In genomic region chr17:28725660-28726395, GRCh38 we compare ENCODE assay signal across 8 cellular contexts.
A peak's percentile ranks its signal among the peaks of the same experiment; 100 is the strongest.
DNase-seq lines count a peak whose midpoint lies in the region; ATAC-seq and TF ChIP-seq lines count a peak whose summit lies in the region.

TLCD1 (minus strand) TSS chr17:28726233; CDS start chr17:28726097, 136 bp downstream.

- H3K4me3 ChIP-seq in OCI-LY3 (ENCODE audit: low read length) (peak within 1 kb of the TSS; percentile 93), fibroblast of pulmonary artery (replicated peaks; ENCODE audit: low read depth, low read length) (peak within 1 kb of the TSS; percentile 70), neutrophil (ENCODE audit: low read depth in 1 of 2, low read length in 1 of 2) (peak within 1 kb of the TSS; percentile 63 to 87)

- H3K27ac ChIP-seq in OCI-LY3 (ENCODE audit: low read length) (peak within 1 kb of the TSS; percentile 100), neutrophil (peak within 1 kb of the TSS; percentile 45)

- H2AFZ ChIP-seq in OCI-LY3 (ENCODE audit: low read depth, low read length) = no peak within 1 kb of the TSS

- H3K9ac ChIP-seq in OCI-LY3 (ENCODE audit: low read length) = peak within 1 kb of the TSS; percentile 100

- TF ChIP-seq CTCF in OCI-LY3 (IDR thresholded peaks at IDR 0.05; ENCODE audit: low read depth, low read length) (no peak), fibroblast of pulmonary artery (IDR thresholded peaks at IDR 0.05; ENCODE audit: low read length, missing control alignments) (no peak), neutrophil (IDR thresholded peaks at IDR 0.05) (no peak)

- H3K27me3 ChIP-seq in OCI-LY3 (ENCODE audit: low read depth, low read length) (no peaks in the 10 kb centered on the region), neutrophil (peaks cover 21% of the 10 kb centered on the region)

- H3K4me1 ChIP-seq in OCI-LY3 (ENCODE audit: low read length) (peaks cover 59% of the 10 kb centered on the region), neutrophil (ENCODE audit: control insufficient read depth in 1 of 2, insufficient read depth in 1 of 2, low read depth in 1 of 2, low read length in 1 of 2) (peaks cover 40 to 41% of the 10 kb centered on the region in 2 experiments)

- peaks cover 38% of the 10 kb centered on the region for H3K36me3 ChIP-seq in OCI-LY3 (replicated peaks; ENCODE audit: low read depth, low read length)
- peaks cover 22% of the 10 kb centered on the region for H3K36me3 ChIP-seq in neutrophil

- DNase-seq in DMS53 (lab: John Stamatoyannopoulos, UW) = peak; percentile 92
- no peak for DNase-seq in DMS53 treated with DMSO at 0.1 percent for 48 hours (lab: John Stamatoyannopoulos, UW; ENCODE audit: unreplicated experiment)
- peak; percentile 84 for DNase-seq in HuH-7 (ENCODE audit: low spot score)
- peak; percentile 55 for DNase-seq in activated gamma-delta T cell (lab: John Stamatoyannopoulos, UW)
- DNase-seq in fibroblast of pulmonary artery (ENCODE audit: low read depth) = peak; percentile 74

- peak within 1 kb of the TSS; percentile 99 for H3K4me2 ChIP-seq in OCI-LY3 (ENCODE audit: low read length)

- H3K9me3 ChIP-seq in OCI-LY3 (ENCODE audit: insufficient read depth, low read length) = no peaks in the 10 kb centered on the region
- no peaks in the 10 kb centered on the region for H3K9me3 ChIP-seq in neutrophil

- peaks cover 54% of the 10 kb centered on the region for H3K79me2 ChIP-seq in OCI-LY3 (ENCODE audit: low read length)

- peaks cover 32% of the 10 kb centered on the region for H4K20me1 ChIP-seq in OCI-LY3 (ENCODE audit: insufficient read depth, low read length)

- no peak for ATAC-seq in HG03520 (IDR thresholded peaks at IDR 0.05; ENCODE audit: unreplicated experiment)
